Comparison of ENCODE assay signal across 1 cellular context in genomic region chr11:67289651-67290479, GRCh38.
TF ChIP-seq lines count a peak whose summit lies in the region.

No MANE protein-coding gene starts in this region.

TF ChIP-seq in K562, 482 proteins besides CTCF, POLR2A, EP300 and RAD21 (continued from another document):
- no peak for TF ChIP-seq BHLHE40 (IDR thresholded peaks at IDR 0.05; ENCODE audit: low read length)
- no peak for TF ChIP-seq SIX5 (IDR thresholded peaks at IDR 0.05; ENCODE audit: borderline replicate concordance in 1 of 2, insufficient read depth in 1 of 2, low read depth in 1 of 2, low read length in 2 of 2)
- TF ChIP-seq, protein P1, sequence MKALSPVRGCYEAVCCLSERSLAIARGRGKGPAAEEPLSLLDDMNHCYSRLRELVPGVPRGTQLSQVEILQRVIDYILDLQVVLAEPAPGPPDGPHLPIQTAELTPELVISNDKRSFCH (CRISPR knock-in tag; IDR thresholded peaks at IDR 0.05) = no peak
- TF ChIP-seq, protein P1 (tag; IDR thresholded peaks at IDR 0.05) = no peak
- no peak for TF ChIP-seq RHOXF2B (CRISPR knock-in tag; conservative IDR thresholded peaks at IDR 0.05)
- peak; percentile 11 for TF ChIP-seq HMGN3 (IDR thresholded peaks at IDR 0.05; ENCODE audit: borderline replicate concordance, extremely low read depth, insufficient read length, low read depth, low read length)
- TF ChIP-seq ZFX (CRISPR knock-in tag; IDR thresholded peaks at IDR 0.05) = peak; percentile 40; the same call in 1 of the 2 replicates
- no peak for TF ChIP-seq SRSF9 (IDR thresholded peaks at IDR 0.05; ENCODE audit: borderline replicate concordance, low read depth, low read length)
- TF ChIP-seq POLR2AphosphoS5 (IDR thresholded peaks at IDR 0.05; ENCODE audit: control insufficient read depth, insufficient read depth, low read depth, low read length) = no peak
- no peak for TF ChIP-seq HNRNPK (IDR thresholded peaks at IDR 0.05; ENCODE audit: low read depth, low read length, poor library complexity, severe bottlenecking)
- TF ChIP-seq FOXP1 (CRISPR knock-in tag; IDR thresholded peaks at IDR 0.05) = no peak
- no peak for TF ChIP-seq ARID3B (CRISPR knock-in tag; IDR thresholded peaks at IDR 0.05; ENCODE audit: borderline replicate concordance)
- no peak for TF ChIP-seq STAG1 (CRISPR knock-in tag; IDR thresholded peaks at IDR 0.05; ENCODE audit: borderline replicate concordance)
- no peak for TF ChIP-seq PRPF4 (IDR thresholded peaks at IDR 0.05; ENCODE audit: insufficient read depth, low read depth, low read length, poor library complexity, severe bottlenecking)
- peak; percentile 43; the same call in 1 of the 2 replicates for TF ChIP-seq ZBTB2 (IDR thresholded peaks at IDR 0.05)
- TF ChIP-seq TAL1 (IDR thresholded peaks at IDR 0.05) = no peak
- no peak for TF ChIP-seq THAP7 (CRISPR knock-in tag; IDR thresholded peaks at IDR 0.05)
- TF ChIP-seq HDGF (IDR thresholded peaks at IDR 0.05) = peak; percentile 80; the same call in 1 of the 2 replicates
- TF ChIP-seq AFF4 (CRISPR knock-in tag; IDR thresholded peaks at IDR 0.05) = no peak
- TF ChIP-seq, protein P2, sequence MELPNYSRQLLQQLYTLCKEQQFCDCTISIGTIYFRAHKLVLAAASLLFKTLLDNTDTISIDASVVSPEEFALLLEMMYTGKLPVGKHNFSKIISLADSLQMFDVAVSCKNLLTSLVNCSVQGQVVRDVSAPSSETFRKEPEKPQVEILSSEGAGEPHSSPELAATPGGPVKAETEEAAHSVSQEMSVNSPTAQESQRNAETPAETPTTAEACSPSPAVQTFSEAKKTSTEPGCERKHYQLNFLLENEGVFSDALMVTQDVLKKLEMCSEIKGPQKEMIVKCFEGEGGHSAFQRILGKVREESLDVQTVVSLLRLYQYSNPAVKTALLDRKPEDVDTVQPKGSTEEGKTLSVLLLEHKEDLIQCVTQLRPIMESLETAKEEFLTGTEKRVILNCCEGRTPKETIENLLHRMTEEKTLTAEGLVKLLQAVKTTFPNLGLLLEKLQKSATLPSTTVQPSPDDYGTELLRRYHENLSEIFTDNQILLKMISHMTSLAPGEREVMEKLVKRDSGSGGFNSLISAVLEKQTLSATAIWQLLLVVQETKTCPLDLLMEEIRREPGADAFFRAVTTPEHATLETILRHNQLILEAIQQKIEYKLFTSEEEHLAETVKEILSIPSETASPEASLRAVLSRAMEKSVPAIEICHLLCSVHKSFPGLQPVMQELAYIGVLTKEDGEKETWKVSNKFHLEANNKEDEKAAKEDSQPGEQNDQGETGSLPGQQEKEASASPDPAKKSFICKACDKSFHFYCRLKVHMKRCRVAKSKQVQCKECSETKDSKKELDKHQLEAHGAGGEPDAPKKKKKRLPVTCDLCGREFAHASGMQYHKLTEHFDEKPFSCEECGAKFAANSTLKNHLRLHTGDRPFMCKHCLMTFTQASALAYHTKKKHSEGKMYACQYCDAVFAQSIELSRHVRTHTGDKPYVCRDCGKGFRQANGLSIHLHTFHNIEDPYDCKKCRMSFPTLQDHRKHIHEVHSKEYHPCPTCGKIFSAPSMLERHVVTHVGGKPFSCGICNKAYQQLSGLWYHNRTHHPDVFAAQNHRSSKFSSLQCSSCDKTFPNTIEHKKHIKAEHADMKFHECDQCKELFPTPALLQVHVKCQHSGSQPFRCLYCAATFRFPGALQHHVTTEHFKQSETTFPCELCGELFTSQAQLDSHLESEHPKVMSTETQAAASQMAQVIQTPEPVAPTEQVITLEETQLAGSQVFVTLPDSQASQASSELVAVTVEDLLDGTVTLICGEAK (IDR thresholded peaks at IDR 0.05) = peak; percentile 50; the same call in 1 of the 2 replicates
- TF ChIP-seq, protein P2 (CRISPR knock-in tag; IDR thresholded peaks at IDR 0.05) = no peak
- TF ChIP-seq YY1 (IDR thresholded peaks at IDR 0.05; ENCODE audit: borderline replicate concordance in 1 of 3, control insufficient read depth in 1 of 3, extremely low read depth in 1 of 3, insufficient read depth in 3 of 3, insufficient read length in 1 of 3, insufficient replicate concordance in 2 of 3, low read depth in 1 of 3, low read length in 2 of 3) = peak in 1 of 3 experiments; percentile 4
- no peak for TF ChIP-seq HMG20A (CRISPR knock-in tag; conservative IDR thresholded peaks at IDR 0.05)
- TF ChIP-seq KDM2B (CRISPR knock-in tag; IDR thresholded peaks at IDR 0.05) = no peak
- TF ChIP-seq CTBP1 (IDR thresholded peaks at IDR 0.05; ENCODE audit: borderline replicate concordance) = no peak
- TF ChIP-seq GTF2F1 (IDR thresholded peaks at IDR 0.05; ENCODE audit: low read depth, low read length) = no peak
- no peak for TF ChIP-seq ZNF431 (CRISPR knock-in tag; IDR thresholded peaks at IDR 0.05)
